17 cellular contexts compared by ENCODE assay signal in the genomic region with DNA sequence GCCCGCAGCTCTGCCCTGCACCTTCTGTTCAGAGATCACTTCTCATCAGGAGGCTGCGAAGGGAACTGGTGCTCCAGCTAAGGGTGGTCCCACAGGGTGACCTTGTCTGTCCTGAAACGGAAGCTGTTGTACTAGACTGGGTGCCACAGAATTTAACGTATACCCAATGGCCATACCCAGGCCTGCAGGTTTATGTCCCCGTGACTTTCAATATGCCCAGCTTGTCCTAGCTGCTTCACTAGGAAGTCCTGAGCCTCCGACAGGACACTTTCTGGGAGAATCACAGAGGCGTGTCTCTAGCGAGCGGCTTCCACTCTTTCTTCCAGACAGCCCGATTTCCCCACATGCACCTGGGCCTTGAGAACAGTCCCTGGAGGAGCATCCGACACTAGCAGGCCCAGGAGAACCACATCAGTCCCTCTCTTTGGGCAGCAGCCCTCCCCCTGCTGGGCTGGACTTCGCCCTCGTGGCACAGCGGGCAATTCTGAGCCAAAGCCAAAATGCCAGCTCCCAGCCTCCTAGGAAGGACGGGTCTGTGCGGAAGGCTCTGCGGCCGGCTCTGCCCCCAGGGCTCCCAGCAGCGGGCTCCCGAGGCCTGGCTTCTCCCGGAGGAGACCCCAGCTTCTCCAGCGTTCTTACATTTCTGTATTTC.
A peak's percentile ranks its signal among the peaks of the same experiment; 100 is the strongest.
DNase-seq lines count a peak whose midpoint lies in the region; ATAC-seq, FAIRE-seq and TF ChIP-seq lines count a peak whose summit lies in the region.
"Had no signal": no experiment of that assay in that cellular context is flagged by ENCODE, and none has a peak within 500 bp of the region (broad histone marks: within the 10 kb centered on the region; RNA-seq: fewer than 3 reads in every experiment).

No MANE protein-coding gene starts in this region.

- peaks cover 2% of the 10 kb centered on the region for H3K4me1 Mint-ChIP-seq in activated naive CD4-positive, alpha-beta T cell treated with anti-CD3 and anti-CD28 coated beads for 36 hours (ENCODE audit: low read depth)

- peaks cover 13% of the 10 kb centered on the region for H3K9me3 Mint-ChIP-seq in activated naive CD4-positive, alpha-beta T cell treated with anti-CD3 and anti-CD28 coated beads for 36 hours

- H3K36me3 ChIP-seq in RWPE2 (ENCODE audit: low read depth) (no peaks in the 10 kb centered on the region), kidney (ENCODE audit: control insufficient read depth in 1 of 2, insufficient read depth in 2 of 2, low read length in 2 of 2) (no peaks in the 10 kb centered on the region), stomach (no peaks in the 10 kb centered on the region)
- H3K36me3 ChIP-seq: sigmoid colon, tibial nerve had no signal

- intact Hi-C loops in activated naive CD4-positive, alpha-beta T cell treated with anti-CD3 and anti-CD28 coated beads for 36 hours (cut with micrococcal nuclease) = no loop called here
- intact Hi-C loops in kidney (cut with DNase I) = loop anchor here (5.0 kb wide), 1 partner anchor 205 kb away; the partner anchor contains the start of gene GPC1
- intact Hi-C loops in stomach (cut with DNase I; ENCODE audit: low total_unique reads) = loop anchor here (5.0 kb wide), 1 partner anchor 205 kb away; the partner anchor contains the start of gene GPC1

- no peak for FAIRE-seq in kidney (lab: Jason Lieb, UNC)
- FAIRE-seq: A204.1, K562 had no signal

- H3K4me3 ChIP-seq in RWPE2 (ENCODE audit: severe bottlenecking) (no peak overlapping the region), kidney (ENCODE audit: low read length in 2 of 2) (no peak overlapping the region), stomach (no peak overlapping the region), foreskin fibroblast (ENCODE audit: low read depth in 1 of 2, low read length in 2 of 2) (no peak overlapping the region)

- peaks cover 4% of the 10 kb centered on the region for H3K4me1 ChIP-seq in RWPE2 (ENCODE audit: insufficient read depth, poor library complexity, severe bottlenecking)
- peaks cover 0 to 7% of the 10 kb centered on the region in 2 donors for H3K4me1 ChIP-seq in kidney (ENCODE audit: control insufficient read depth in 1 of 2, insufficient read depth in 1 of 2, low read depth in 1 of 2, low read length in 2 of 2)
- H3K4me1 ChIP-seq in stomach = peaks cover 21 to 35% (median 31%) of the 10 kb centered on the region in 4 donors

- no peak for TF ChIP-seq EP300 in stomach (IDR thresholded peaks at IDR 0.05)

- H3K36me3 Mint-ChIP-seq in activated naive CD4-positive, alpha-beta T cell treated with anti-CD3 and anti-CD28 coated beads for 36 hours (ENCODE audit: low read depth) = peaks cover 1% of the 10 kb centered on the region
- H3K36me3 Mint-ChIP-seq: activated CD8-positive, alpha-beta memory T cell treated with anti-CD3 and anti-CD28 coated beads, Interleukin-2, amount 10 ng/mL, durations not matched to agents 7 days and 5 days had no signal

- no peak overlapping the region for H3K27ac Mint-ChIP-seq in activated naive CD4-positive, alpha-beta T cell treated with anti-CD3 and anti-CD28 coated beads for 36 hours
- H3K27ac Mint-ChIP-seq: activated CD8-positive, alpha-beta memory T cell treated with anti-CD3 and anti-CD28 coated beads, Interleukin-2, amount 10 ng/mL, durations not matched to agents 7 days and 5 days; activated naive CD8-positive, alpha-beta T cell; effector memory CD8-positive, alpha-beta T cell had no signal

- H3K9ac ChIP-seq in kidney (ENCODE audit: low read length in 2 of 2) = no peak overlapping the region

- WGBS in stomach, 5 donors = 63 to 73% (median 68%) methylated on average over 19 to 22 of the region's 22 CpGs

- TF ChIP-seq CTCF in RWPE2 (IDR thresholded peaks at IDR 0.05; ENCODE audit: poor library complexity, severe bottlenecking) (no peak), kidney (IDR thresholded peaks at IDR 0.05; ENCODE audit: borderline replicate concordance, extremely low read depth, insufficient read depth) (no peak), stomach (IDR thresholded peaks at IDR 0.05) (no peak), foreskin fibroblast (IDR thresholded peaks at IDR 0.05; ENCODE audit: low read depth, low read length) (no peak)

- ATAC-seq in RWPE2 (ENCODE audit: low read depth) (no peak), HG03469 (IDR thresholded peaks at IDR 0.05; ENCODE audit: unreplicated experiment) (no peak)

- H3K4me3 Mint-ChIP-seq in activated naive CD4-positive, alpha-beta T cell treated with anti-CD3 and anti-CD28 coated beads for 36 hours = no peak overlapping the region
- H3K4me3 Mint-ChIP-seq: activated CD8-positive, alpha-beta memory T cell treated with anti-CD3 and anti-CD28 coated beads, Interleukin-2, amount 10 ng/mL, durations not matched to agents 7 days and 5 days; activated naive CD8-positive, alpha-beta T cell; effector memory CD8-positive, alpha-beta T cell had no signal

- H3K27ac ChIP-seq in RWPE2 (ENCODE audit: poor library complexity, severe bottlenecking) (no peak overlapping the region), kidney (ENCODE audit: low read depth in 2 of 2, low read length in 2 of 2) (no peak overlapping the region), stomach (peak overlapping the region in 3 of 5 donors; percentile 24 to 69 (median 64))

- H3K27me3 ChIP-seq in RWPE2 (ENCODE audit: insufficient read depth, poor library complexity, severe bottlenecking) (no peaks in the 10 kb centered on the region), stomach (peaks cover 0 to 13% (median 0%) of the 10 kb centered on the region in 3 donors)
- H3K27me3 ChIP-seq: sigmoid colon, tibial nerve had no signal

- peaks cover 7% of the 10 kb centered on the region for H3K27me3 Mint-ChIP-seq in activated naive CD4-positive, alpha-beta T cell treated with anti-CD3 and anti-CD28 coated beads for 36 hours (ENCODE audit: low read depth)

- no peak for TF ChIP-seq POLR2A in stomach (IDR thresholded peaks at IDR 0.05)

- H3K9me3 ChIP-seq in RWPE2 (ENCODE audit: severe bottlenecking) = no peaks in the 10 kb centered on the region
- peaks cover 0 to 11% of the 10 kb centered on the region in 2 donors for H3K9me3 ChIP-seq in kidney (ENCODE audit: control insufficient read depth in 1 of 2, low read length in 2 of 2)
- peaks cover 0 to 12% (median 10%) of the 10 kb centered on the region in 4 donors for H3K9me3 ChIP-seq in stomach

- DNase-seq in activated naive CD4-positive, alpha-beta T cell treated with Interleukin-2 at 50 U/mL for 16 hours = peak; percentile 0
- no peak for DNase-seq in activated naive CD4-positive, alpha-beta T cell treated with anti-CD3 and anti-CD28 coated beads for 36 hours
- DNase-seq in RWPE2 (ENCODE audit: low spot score) (peak; percentile 37), kidney (peak; percentile 74), stomach (no peak), foreskin fibroblast (no peak), DMS114 treated with DMSO at 0.1 percent for 48 hours (lab: John Stamatoyannopoulos, UW; ENCODE audit: unreplicated experiment) (no peak)
- DNase-seq: NCI-H1105 treated with DMSO at 0.1 percent for 48 hours, NCI-H2171 treated with DMSO at 0.1 percent for 48 hours had no signal

- CTCF ChIA-PET in activated naive CD4-positive, alpha-beta T cell treated with anti-CD3 and anti-CD28 coated beads for 36 hours (lab: Charles Lee) = interaction anchor here (0.8 to 2.3 kb wide), 5 partner anchors 9 to 207 kb away, joined by 3 to 11 read pairs (median 3); no protein-coding TSS in a partner anchor

Comparison
In these comparisons a context has a peak if more than half of its experiments do, and no peak if none do; other contexts are left out.
1. DNase-seq: peak in activated naive CD4-positive, alpha-beta T cell treated with Interleukin-2 at 50 U/mL for 16 hours (single experiment), RWPE2 (single experiment) and kidney (single experiment); none in activated naive CD4-positive, alpha-beta T cell treated with anti-CD3 and anti-CD28 coated beads for 36 hours (single experiment), stomach (single experiment), foreskin fibroblast (0 of 2) and DMS114 treated with DMSO at 0.1 percent for 48 hours (single experiment).
2. H3K27ac ChIP-seq: peak in stomach (3 of 5); none in RWPE2 (single experiment) and kidney (0 of 2).